Comparison of ENCODE assay signal across 27 cellular contexts in genomic region chr6:28312939-28313338, GRCh38. TPM values are rescaled to one million over a fixed set of nuclear protein-coding genes. Genes with fewer than 3 reads are reported as not detected.
"Had no signal": no experiment of that assay in that cellular context is flagged by ENCODE, and none has a peak within 500 bp of the region (broad histone marks: within the 10 kb centered on the region; RNA-seq: fewer than 3 reads in every experiment).

No MANE protein-coding gene starts in this region.

- H3K4me3 Mint-ChIP-seq: immature natural killer cell; mesothelial cell of epicardium; naive B cell; natural killer cell; nephron progenitor cell; neural progenitor cell; stimulated activated naive B cell treated with anti-CD40 and anti-IgM and Interleukin-4, amounts not matched to agents 10 μg/mL and 1 μg/mL and 100 μg/mL, for 72 hours had no signal

- H3K79me2 ChIP-seq: hepatocyte had no signal

- H3K4me3 ChIP-seq: heart right ventricle, hepatocyte, left ventricle myocardium inferior, lung, neural progenitor cell, ovary, right atrium auricular region, right lobe of liver, smooth muscle cell, stomach, thoracic aorta, tibial artery, upper lobe of right lung had no signal

- H2AFZ ChIP-seq: hepatocyte, neural progenitor cell had no signal

- H3K27ac ChIP-seq: heart right ventricle, hepatocyte, left ventricle myocardium inferior, neural progenitor cell, ovary, right atrium auricular region, right lobe of liver, stomach, thoracic aorta, tibial artery, upper lobe of right lung had no signal

- H3K27me3 ChIP-seq: heart right ventricle, hepatocyte, neural progenitor cell, ovary, right atrium auricular region, right lobe of liver, stomach, tibial artery, upper lobe of right lung had no signal

- H3K4me1 ChIP-seq: heart right ventricle, left ventricle myocardium inferior, neural progenitor cell, right atrium auricular region, stomach, tibial artery, upper lobe of right lung had no signal

- H3K9ac ChIP-seq: neural progenitor cell had no signal

- H3K4me2 ChIP-seq: hepatocyte, neural progenitor cell, smooth muscle cell had no signal

- H3K27me3 Mint-ChIP-seq: progenitor cell of endocrine pancreas had no signal

- H3K9me3 Mint-ChIP-seq: immature natural killer cell, natural killer cell had no signal

- FAIRE-seq: islet of Langerhans, urothelium cell line had no signal

- H3K9me3 ChIP-seq: ovary, right atrium auricular region, right lobe of liver had no signal

- DNase-seq: heart right ventricle; immature natural killer cell; left ventricle myocardium inferior; mesendoderm; naive B cell; natural killer cell; nephron progenitor cell; ovary; right lobe of liver; stimulated activated CD4-positive, alpha-beta T cell treated with anti-CD3 and anti-CD28 coated beads, Interleukin-1b, Interleukin-23, amount 100 ng/mL, for 48 hours; stimulated activated CD4-positive, alpha-beta T cell treated with anti-CD3 and anti-CD28 coated beads, Interleukin-2, amount 100 ng/mL, for 48 hours; stimulated activated naive B cell treated with anti-CD40 and anti-IgM and Interleukin-4, amounts not matched to agents 10 μg/mL and 1 μg/mL and 100 μg/mL, for 72 hours; stimulated activated naive CD8-positive, alpha-beta T cell treated with anti-CD3 and anti-CD28 coated beads, Interleukin-15, Interleukin-2, amounts not matched to agents 100 U/mL and 50 U/mL, for 24 hours; stomach; tibial artery; trophoblast cell; upper lobe of right lung had no signal

- H3K4me1 Mint-ChIP-seq: immature natural killer cell, mesothelial cell of epicardium, naive B cell, natural killer cell, neural progenitor cell had no signal

- H3K36me3 ChIP-seq: neural progenitor cell, ovary, right atrium auricular region, right lobe of liver, upper lobe of right lung had no signal

- H3K36me3 Mint-ChIP-seq: natural killer cell had no signal

- H3K27ac Mint-ChIP-seq: immature natural killer cell; mesothelial cell of epicardium; naive B cell; natural killer cell; nephron progenitor cell; neural progenitor cell; progenitor cell of endocrine pancreas; stimulated activated naive B cell treated with anti-CD40 and anti-IgM and Interleukin-4, amounts not matched to agents 10 μg/mL and 1 μg/mL and 100 μg/mL, for 72 hours had no signal

- ATAC-seq: heart right ventricle; natural killer cell; right lobe of liver; stimulated activated naive B cell treated with anti-CD40 and anti-IgM and Interleukin-4, amounts not matched to agents 10 μg/mL and 1 μg/mL and 100 μg/mL, for 72 hours; stimulated activated naive CD8-positive, alpha-beta T cell treated with anti-CD3 and anti-CD28 coated beads, Interleukin-15, Interleukin-2, amounts not matched to agents 100 U/mL and 50 U/mL, for 24 hours; upper lobe of right lung had no signal

RNA-seq across cellular contexts. Expression of gene NKAPL, which starts 53.8 kb away (rescaled TPM):
- total RNA-seq: mesothelial cell of epicardium, smooth muscle cell had no signal
- polyA plus RNA-seq: hepatocyte had no signal
